Comparison of ENCODE assay signal across 1 cellular context in the genomic region with DNA sequence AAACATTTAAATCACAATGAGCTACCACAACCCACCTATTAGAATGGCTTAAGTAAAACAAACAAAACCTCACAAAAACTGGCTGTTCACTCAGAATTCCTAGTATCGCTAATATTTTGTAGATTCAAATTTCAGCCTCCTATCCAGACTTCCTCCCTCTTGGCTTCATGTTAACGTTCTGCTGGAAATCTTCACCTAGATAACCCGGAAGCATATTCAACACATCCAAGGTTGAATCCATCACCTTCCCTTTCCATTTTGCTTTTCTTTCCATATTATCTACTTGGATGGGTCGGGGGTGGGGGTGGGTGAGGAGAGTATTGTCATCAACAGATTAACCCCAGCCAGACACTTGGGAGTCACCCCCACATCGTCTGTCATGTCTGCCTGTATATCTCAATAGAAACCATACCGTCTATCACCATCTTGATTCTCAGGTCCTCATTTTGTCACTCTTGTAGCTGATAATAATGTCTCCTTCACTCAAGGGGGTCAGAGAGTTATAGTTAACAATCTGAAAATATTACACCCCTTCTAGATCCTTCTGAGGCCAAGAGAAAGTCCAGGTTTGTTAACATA.
TF ChIP-seq lines count a peak whose summit lies in the region.

No MANE protein-coding gene starts in this region.

TF ChIP-seq in WTC11, 78 proteins besides CTCF, POLR2A, EP300 and RAD21 (continued from another document):
- TF ChIP-seq, protein P1, sequence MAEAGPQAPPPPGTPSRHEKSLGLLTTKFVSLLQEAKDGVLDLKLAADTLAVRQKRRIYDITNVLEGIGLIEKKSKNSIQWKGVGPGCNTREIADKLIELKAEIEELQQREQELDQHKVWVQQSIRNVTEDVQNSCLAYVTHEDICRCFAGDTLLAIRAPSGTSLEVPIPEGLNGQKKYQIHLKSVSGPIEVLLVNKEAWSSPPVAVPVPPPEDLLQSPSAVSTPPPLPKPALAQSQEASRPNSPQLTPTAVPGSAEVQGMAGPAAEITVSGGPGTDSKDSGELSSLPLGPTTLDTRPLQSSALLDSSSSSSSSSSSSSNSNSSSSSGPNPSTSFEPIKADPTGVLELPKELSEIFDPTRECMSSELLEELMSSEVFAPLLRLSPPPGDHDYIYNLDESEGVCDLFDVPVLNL (CRISPR knock-in tag; IDR thresholded peaks at IDR 0.05; ENCODE audit: borderline replicate concordance, low read depth) = no peak
- TF ChIP-seq, protein P2, sequence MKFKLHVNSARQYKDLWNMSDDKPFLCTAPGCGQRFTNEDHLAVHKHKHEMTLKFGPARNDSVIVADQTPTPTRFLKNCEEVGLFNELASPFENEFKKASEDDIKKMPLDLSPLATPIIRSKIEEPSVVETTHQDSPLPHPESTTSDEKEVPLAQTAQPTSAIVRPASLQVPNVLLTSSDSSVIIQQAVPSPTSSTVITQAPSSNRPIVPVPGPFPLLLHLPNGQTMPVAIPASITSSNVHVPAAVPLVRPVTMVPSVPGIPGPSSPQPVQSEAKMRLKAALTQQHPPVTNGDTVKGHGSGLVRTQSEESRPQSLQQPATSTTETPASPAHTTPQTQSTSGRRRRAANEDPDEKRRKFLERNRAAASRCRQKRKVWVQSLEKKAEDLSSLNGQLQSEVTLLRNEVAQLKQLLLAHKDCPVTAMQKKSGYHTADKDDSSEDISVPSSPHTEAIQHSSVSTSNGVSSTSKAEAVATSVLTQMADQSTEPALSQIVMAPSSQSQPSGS (CRISPR knock-in tag; IDR thresholded peaks at IDR 0.05; ENCODE audit: borderline replicate concordance, low read depth) = no peak
- TF ChIP-seq, protein P3, sequence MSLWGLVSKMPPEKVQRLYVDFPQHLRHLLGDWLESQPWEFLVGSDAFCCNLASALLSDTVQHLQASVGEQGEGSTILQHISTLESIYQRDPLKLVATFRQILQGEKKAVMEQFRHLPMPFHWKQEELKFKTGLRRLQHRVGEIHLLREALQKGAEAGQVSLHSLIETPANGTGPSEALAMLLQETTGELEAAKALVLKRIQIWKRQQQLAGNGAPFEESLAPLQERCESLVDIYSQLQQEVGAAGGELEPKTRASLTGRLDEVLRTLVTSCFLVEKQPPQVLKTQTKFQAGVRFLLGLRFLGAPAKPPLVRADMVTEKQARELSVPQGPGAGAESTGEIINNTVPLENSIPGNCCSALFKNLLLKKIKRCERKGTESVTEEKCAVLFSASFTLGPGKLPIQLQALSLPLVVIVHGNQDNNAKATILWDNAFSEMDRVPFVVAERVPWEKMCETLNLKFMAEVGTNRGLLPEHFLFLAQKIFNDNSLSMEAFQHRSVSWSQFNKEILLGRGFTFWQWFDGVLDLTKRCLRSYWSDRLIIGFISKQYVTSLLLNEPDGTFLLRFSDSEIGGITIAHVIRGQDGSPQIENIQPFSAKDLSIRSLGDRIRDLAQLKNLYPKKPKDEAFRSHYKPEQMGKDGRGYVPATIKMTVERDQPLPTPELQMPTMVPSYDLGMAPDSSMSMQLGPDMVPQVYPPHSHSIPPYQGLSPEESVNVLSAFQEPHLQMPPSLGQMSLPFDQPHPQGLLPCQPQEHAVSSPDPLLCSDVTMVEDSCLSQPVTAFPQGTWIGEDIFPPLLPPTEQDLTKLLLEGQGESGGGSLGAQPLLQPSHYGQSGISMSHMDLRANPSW (CRISPR knock-in tag; conservative IDR thresholded peaks at IDR 0.05; ENCODE audit: low read depth) = no peak
- TF ChIP-seq, protein P4, sequence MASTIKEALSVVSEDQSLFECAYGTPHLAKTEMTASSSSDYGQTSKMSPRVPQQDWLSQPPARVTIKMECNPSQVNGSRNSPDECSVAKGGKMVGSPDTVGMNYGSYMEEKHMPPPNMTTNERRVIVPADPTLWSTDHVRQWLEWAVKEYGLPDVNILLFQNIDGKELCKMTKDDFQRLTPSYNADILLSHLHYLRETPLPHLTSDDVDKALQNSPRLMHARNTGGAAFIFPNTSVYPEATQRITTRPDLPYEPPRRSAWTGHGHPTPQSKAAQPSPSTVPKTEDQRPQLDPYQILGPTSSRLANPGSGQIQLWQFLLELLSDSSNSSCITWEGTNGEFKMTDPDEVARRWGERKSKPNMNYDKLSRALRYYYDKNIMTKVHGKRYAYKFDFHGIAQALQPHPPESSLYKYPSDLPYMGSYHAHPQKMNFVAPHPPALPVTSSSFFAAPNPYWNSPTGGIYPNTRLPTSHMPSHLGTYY (CRISPR knock-in tag; IDR thresholded peaks at IDR 0.05) = no peak
- no peak for TF ChIP-seq ZNF232 (CRISPR knock-in tag; IDR thresholded peaks at IDR 0.05)
- TF ChIP-seq, protein P5, sequence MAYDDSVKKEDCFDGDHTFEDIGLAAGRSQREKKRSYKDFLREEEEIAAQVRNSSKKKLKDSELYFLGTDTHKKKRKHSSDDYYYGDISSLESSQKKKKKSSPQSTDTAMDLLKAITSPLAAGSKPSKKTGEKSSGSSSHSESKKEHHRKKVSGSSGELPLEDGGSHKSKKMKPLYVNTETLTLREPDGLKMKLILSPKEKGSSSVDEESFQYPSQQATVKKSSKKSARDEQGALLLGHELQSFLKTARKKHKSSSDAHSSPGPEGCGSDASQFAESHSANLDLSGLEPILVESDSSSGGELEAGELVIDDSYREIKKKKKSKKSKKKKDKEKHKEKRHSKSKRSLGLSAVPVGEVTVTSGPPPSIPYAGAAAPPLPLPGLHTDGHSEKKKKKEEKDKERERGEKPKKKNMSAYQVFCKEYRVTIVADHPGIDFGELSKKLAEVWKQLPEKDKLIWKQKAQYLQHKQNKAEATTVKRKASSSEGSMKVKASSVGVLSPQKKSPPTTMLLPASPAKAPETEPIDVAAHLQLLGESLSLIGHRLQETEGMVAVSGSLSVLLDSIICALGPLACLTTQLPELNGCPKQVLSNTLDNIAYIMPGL (CRISPR knock-in tag; IDR thresholded peaks at IDR 0.05) = no peak
